26 cellular contexts compared by ENCODE assay signal in genomic region chr19:55668603-55669348, GRCh38.
"Had no signal": no experiment of that assay in that cellular context is flagged by ENCODE, and none has a peak within 500 bp of the region (broad histone marks: within the 10 kb centered on the region; RNA-seq: fewer than 3 reads in every experiment).

No MANE protein-coding gene starts in this region.

- H3K27ac ChIP-seq: esophagus muscularis mucosa, foreskin keratinocyte, neutrophil, ovary, suprapubic skin, tibial artery had no signal

- DNase-seq: activated CD4-positive, alpha-beta T cell treated with anti-CD3 and anti-CD28 coated beads for 1 hour; activated CD4-positive, alpha-beta T cell treated with anti-CD3 and anti-CD28 coated beads, Interleukin-2, amount 50 U/mL, for 1 hour; activated CD8-positive, alpha-beta T cell treated with anti-CD3 and anti-CD28 coated beads for 36 hours; activated naive CD4-positive, alpha-beta T cell; activated T-cell treated with anti-CD3 and anti-CD28 coated beads, Interleukin-2, amount 50 U/mL, for 72 hours; cortex of kidney; effector memory CD8-positive, alpha-beta T cell; foreskin keratinocyte; hippocampal formation; naive B cell; nephron progenitor cell; ovary; stimulated activated CD4-positive, alpha-beta T cell treated with anti-CD3 and anti-CD28 coated beads, Interleukin-12 subunit alpha, Interleukin-12 subunit beta, amount 100 ng/mL, for 4 hours; stimulated activated CD4-positive, alpha-beta T cell treated with anti-CD3 and anti-CD28 coated beads, Interleukin-4, amount 100 ng/mL, for 1 hour; T-helper 2 cell; tibial artery had no signal

- H3K4me3 ChIP-seq: body of pancreas, esophagus muscularis mucosa, ovary, skin epidermis, suprapubic skin, tibial artery had no signal

- H3K27me3 ChIP-seq: body of pancreas, esophagus muscularis mucosa, foreskin keratinocyte, neutrophil, ovary, suprapubic skin, tibial artery had no signal

- H3K9me3 ChIP-seq: body of pancreas, esophagus muscularis mucosa, neutrophil, ovary, suprapubic skin, tibial artery had no signal

- H3K27me3 Mint-ChIP-seq: activated CD8-positive, alpha-beta T cell treated with anti-CD3 and anti-CD28 coated beads for 36 hours; activated naive CD8-positive, alpha-beta T cell; effector memory CD8-positive, alpha-beta T cell; naive B cell; progenitor cell of endocrine pancreas had no signal

- ATAC-seq: activated CD8-positive, alpha-beta T cell treated with anti-CD3 and anti-CD28 coated beads for 36 hours; effector memory CD8-positive, alpha-beta T cell; sciatic nerve; WTC11 had no signal

- H3K27ac Mint-ChIP-seq: activated CD8-positive, alpha-beta T cell treated with anti-CD3 and anti-CD28 coated beads for 36 hours; activated naive CD8-positive, alpha-beta T cell; activated T-cell treated with anti-CD3 and anti-CD28 coated beads, Interleukin-2, amount 50 U/mL, for 72 hours; mesothelial cell of epicardium had no signal

- H3K36me3 Mint-ChIP-seq: activated naive CD8-positive, alpha-beta T cell had no signal

- H3K36me3 ChIP-seq: ovary had no signal

- H3K9me3 Mint-ChIP-seq: activated CD8-positive, alpha-beta T cell treated with anti-CD3 and anti-CD28 coated beads for 36 hours; activated T-cell treated with anti-CD3 and anti-CD28 coated beads, Interleukin-2, amount 50 U/mL, for 72 hours; effector memory CD8-positive, alpha-beta T cell; mesothelial cell of epicardium; naive B cell; nephron progenitor cell; WTC11 had no signal

- H3K4me3 Mint-ChIP-seq: activated CD8-positive, alpha-beta T cell treated with anti-CD3 and anti-CD28 coated beads for 36 hours; activated naive CD8-positive, alpha-beta T cell; activated T-cell treated with anti-CD3 and anti-CD28 coated beads, Interleukin-2, amount 50 U/mL, for 72 hours; effector memory CD8-positive, alpha-beta T cell; mesothelial cell of epicardium; nephron progenitor cell; WTC11 had no signal
